ENCODE assay signal across 17 cellular contexts in genomic region chr2:1515073-1515430, GRCh38.
DNase-seq lines count a peak whose midpoint lies in the region; ATAC-seq, FAIRE-seq and TF ChIP-seq lines count a peak whose summit lies in the region.
"Had no signal": no experiment of that assay in that cellular context is flagged by ENCODE, and none has a peak within 500 bp of the region (broad histone marks: within the 10 kb centered on the region; RNA-seq: fewer than 3 reads in every experiment).

No MANE protein-coding gene starts in this region.

- peak overlapping the region; percentile 34 for H3K27ac Mint-ChIP-seq in activated naive CD8-positive, alpha-beta T cell
- H3K27ac Mint-ChIP-seq in activated naive CD8-positive, alpha-beta T cell treated with anti-CD3 and anti-CD28 coated beads for 36 hours = no peak overlapping the region
- no peak overlapping the region for H3K27ac Mint-ChIP-seq in endodermal cell
- H3K27ac Mint-ChIP-seq: B cell; CD4-positive, alpha-beta T cell; H9 had no signal

- H3K4me1 Mint-ChIP-seq in activated naive CD8-positive, alpha-beta T cell (ENCODE audit: low read depth) = peaks cover 46% of the 10 kb centered on the region
- peaks cover 21% of the 10 kb centered on the region for H3K4me1 Mint-ChIP-seq in activated naive CD8-positive, alpha-beta T cell treated with anti-CD3 and anti-CD28 coated beads for 36 hours
- no peaks in the 10 kb centered on the region for H3K4me1 Mint-ChIP-seq in endodermal cell

- no peak for ATAC-seq in HG03460 (IDR thresholded peaks at IDR 0.05; ENCODE audit: unreplicated experiment)
- ATAC-seq: GM12878 had no signal

- intact Hi-C loops in kidney (cut with DNase I) (no loop called here), spleen (cut with DNase I; ENCODE audit: low total_unique reads) (no loop called here)

- H3K36me3 ChIP-seq in Loucy (ENCODE audit: insufficient read depth, low read length) (no peaks in the 10 kb centered on the region), kidney (ENCODE audit: control insufficient read depth in 1 of 2, insufficient read depth in 2 of 2, low read length in 2 of 2) (no peaks in the 10 kb centered on the region), spleen (peaks cover 0 to 40% (median 0%) of the 10 kb centered on the region in 6 donors), endodermal cell (ENCODE audit: control insufficient read depth, insufficient read depth, low read length) (no peaks in the 10 kb centered on the region)

- H4K20me1 ChIP-seq in Loucy (ENCODE audit: insufficient read depth, low read length, poor library complexity, severe bottlenecking) = no peaks in the 10 kb centered on the region

- TF ChIP-seq CTCF in Loucy (conservative IDR thresholded peaks at IDR 0.05; ENCODE audit: low read length) (no peak), kidney (IDR thresholded peaks at IDR 0.05; ENCODE audit: borderline replicate concordance, extremely low read depth, insufficient read depth) (no peak), spleen (IDR thresholded peaks at IDR 0.05 in 8 of 11, conservative IDR thresholded peaks at IDR 0.05 in 3 of 11) (no peak), endodermal cell (conservative IDR thresholded peaks at IDR 0.05) (no peak)

- no peaks in the 10 kb centered on the region; the same call in none of the 2 replicates for H3K79me2 ChIP-seq in Loucy (ENCODE audit: insufficient read depth, low read length)

- peaks cover 64% of the 10 kb centered on the region for H3K4me1 ChIP-seq in Loucy (ENCODE audit: insufficient read depth, low read length, poor library complexity, severe bottlenecking)
- no peaks in the 10 kb centered on the region for H3K4me1 ChIP-seq in kidney (ENCODE audit: control insufficient read depth in 1 of 2, insufficient read depth in 1 of 2, low read depth in 1 of 2, low read length in 2 of 2)
- peaks cover 0 to 30% (median 13%) of the 10 kb centered on the region in 6 donors for H3K4me1 ChIP-seq in spleen
- H3K4me1 ChIP-seq in endodermal cell (ENCODE audit: control insufficient read depth, insufficient read depth, low read length) = no peaks in the 10 kb centered on the region

- no peaks in the 10 kb centered on the region for H3K9me3 ChIP-seq in Loucy (ENCODE audit: insufficient read depth, low read depth, low read length)
- no peaks in the 10 kb centered on the region for H3K9me3 ChIP-seq in kidney (ENCODE audit: control insufficient read depth in 1 of 2, low read length in 2 of 2)
- H3K9me3 ChIP-seq in spleen = no peaks in the 10 kb centered on the region
- H3K9me3 ChIP-seq in endodermal cell (ENCODE audit: control insufficient read depth, low read length) = no peaks in the 10 kb centered on the region

- DNase-seq in activated naive CD8-positive, alpha-beta T cell treated with anti-CD3 and anti-CD28 coated beads for 36 hours = no peak
- DNase-seq in kidney = peak; percentile 38
- peak; percentile 62 for DNase-seq in spleen
- no peak for DNase-seq in endodermal cell
- DNase-seq: C1 segment of cervical spinal cord; CD4-positive, alpha-beta T cell; DMS79; GOT3; H9 had no signal

- no peaks in the 10 kb centered on the region for H3K9me2 ChIP-seq in Loucy (replicated peaks; ENCODE audit: low read depth, low read length)

- no peaks in the 10 kb centered on the region for H3K9me3 Mint-ChIP-seq in activated naive CD8-positive, alpha-beta T cell (ENCODE audit: low read depth)
- H3K9me3 Mint-ChIP-seq in activated naive CD8-positive, alpha-beta T cell treated with anti-CD3 and anti-CD28 coated beads for 36 hours = no peaks in the 10 kb centered on the region
- no peaks in the 10 kb centered on the region for H3K9me3 Mint-ChIP-seq in endodermal cell
- H3K9me3 Mint-ChIP-seq: CD4-positive, alpha-beta T cell; H9 had no signal

- no peaks in the 10 kb centered on the region for H3K36me3 Mint-ChIP-seq in activated naive CD8-positive, alpha-beta T cell
- H3K36me3 Mint-ChIP-seq in activated naive CD8-positive, alpha-beta T cell treated with anti-CD3 and anti-CD28 coated beads for 36 hours = no peaks in the 10 kb centered on the region
- H3K36me3 Mint-ChIP-seq in endodermal cell (ENCODE audit: low read depth) = no peaks in the 10 kb centered on the region

- H3K4me3 ChIP-seq in Loucy (ENCODE audit: low read length, poor library complexity, severe bottlenecking) (no peak overlapping the region), kidney (ENCODE audit: low read length in 2 of 2) (no peak overlapping the region), spleen (no peak overlapping the region), endodermal cell (ENCODE audit: low read length) (no peak overlapping the region)
- H3K4me3 ChIP-seq: GM12878 had no signal

- no peak for FAIRE-seq in kidney (lab: Jason Lieb, UNC)
- FAIRE-seq: A204.1, GM12878, GM18507 had no signal

- H3K27me3 ChIP-seq in Loucy (ENCODE audit: insufficient read depth, low read length, poor library complexity, severe bottlenecking) (no peaks in the 10 kb centered on the region), spleen (replicated peaks in 1 of 7) (peaks cover 0 to 11% (median 0%) of the 10 kb centered on the region in 7 donors), endodermal cell (ENCODE audit: control insufficient read depth, insufficient read depth, low read length, poor library complexity, severe bottlenecking) (no peaks in the 10 kb centered on the region)

- no peak overlapping the region for H2AFZ ChIP-seq in Loucy (ENCODE audit: low read length)

- no peak overlapping the region for H3K4me2 ChIP-seq in Loucy (ENCODE audit: low read depth, low read length, poor library complexity, severe bottlenecking)

- H3K9ac ChIP-seq in Loucy (ENCODE audit: low read depth, low read length, poor library complexity, severe bottlenecking) (peak overlapping the region; percentile 69), kidney (ENCODE audit: low read length in 2 of 2) (no peak overlapping the region), endodermal cell (ENCODE audit: extremely low read depth, low read length, poor library complexity, severe bottlenecking) (no peak overlapping the region)

- 75 to 92% (median 86%) methylated on average over 8 of the region's 8 CpGs for WGBS in spleen, 5 donors
- WGBS in endodermal cell (ENCODE audit: insufficient coverage in 1 of 2, insufficient read length in 1 of 2), 2 experiments = 86 to 88% methylated on average over 5 to 8 of the region's 8 CpGs

- no peak for TF ChIP-seq POLR2A in spleen (IDR thresholded peaks at IDR 0.05)

- no peak overlapping the region for H3K27ac ChIP-seq in kidney (ENCODE audit: low read depth in 2 of 2, low read length in 2 of 2)
- H3K27ac ChIP-seq in spleen = peak overlapping the region in 5 of 8 donors; percentile 51 to 84 (median 60)
- H3K27ac ChIP-seq in endodermal cell (ENCODE audit: low read depth, low read length) = no peak overlapping the region
- H3K27ac ChIP-seq: HL-60 had no signal

- no peaks in the 10 kb centered on the region for H3K27me3 Mint-ChIP-seq in activated naive CD8-positive, alpha-beta T cell
- H3K27me3 Mint-ChIP-seq in activated naive CD8-positive, alpha-beta T cell treated with anti-CD3 and anti-CD28 coated beads for 36 hours = no peaks in the 10 kb centered on the region
- no peaks in the 10 kb centered on the region for H3K27me3 Mint-ChIP-seq in endodermal cell (ENCODE audit: insufficient read depth)
- H3K27me3 Mint-ChIP-seq: CD4-positive, alpha-beta T cell had no signal

- H3K4me3 Mint-ChIP-seq in activated naive CD8-positive, alpha-beta T cell = no peak overlapping the region
- no peak overlapping the region for H3K4me3 Mint-ChIP-seq in activated naive CD8-positive, alpha-beta T cell treated with anti-CD3 and anti-CD28 coated beads for 36 hours
- H3K4me3 Mint-ChIP-seq in endodermal cell = no peak overlapping the region
- H3K4me3 Mint-ChIP-seq: B cell; CD4-positive, alpha-beta T cell; H9 had no signal

- peaks cover 24% of the 10 kb centered on the region for H3F3A ChIP-seq in Loucy (ENCODE audit: low read depth)

Comparison
In these comparisons a context has a peak if more than half of its experiments do, and no peak if none do; other contexts are left out.
1. DNase-seq: peak in kidney (single experiment) and spleen (single experiment); none in activated naive CD8-positive, alpha-beta T cell treated with anti-CD3 and anti-CD28 coated beads for 36 hours (single experiment) and endodermal cell (single experiment).
2. H3K27ac ChIP-seq: peak in spleen (5 of 8); none in kidney (0 of 2) and endodermal cell (single experiment).